Comparison of ENCODE assay signal across 32 cellular contexts in genomic region chr2:168155036-168155435, GRCh38.
DNase-seq lines count a peak whose midpoint lies in the region; ATAC-seq, FAIRE-seq and TF ChIP-seq lines count a peak whose summit lies in the region.
"Had no signal": no experiment of that assay in that cellular context is flagged by ENCODE, and none has a peak within 500 bp of the region (broad histone marks: within the 10 kb centered on the region; RNA-seq: fewer than 3 reads in every experiment).

No MANE protein-coding gene starts in this region.

- peak overlapping the region; percentile 6 for H3K27ac Mint-ChIP-seq in central memory CD8-positive, alpha-beta T cell (ENCODE audit: low read depth)
- H3K27ac Mint-ChIP-seq in progenitor cell of endocrine pancreas = peak overlapping the region; percentile 54
- H3K27ac Mint-ChIP-seq: CD8-positive, alpha-beta T cell; dendritic cell treated with granulocyte-macrophage colony-stimulating factor and Interleukin-4, amounts not matched to agents 40 ng/mL and 50 ng/mL, for 4 days; stimulated activated naive CD8-positive, alpha-beta T cell treated with anti-CD3 and anti-CD28 coated beads, Interleukin-15, Interleukin-2, amounts not matched to agents 100 ng/mL and 50 ng/mL, for 24 hours; T-helper 17 cell had no signal

- ATAC-seq in central memory CD8-positive, alpha-beta T cell (replicated peaks; ENCODE audit: extremely low read depth, poor library complexity, severe bottlenecking) = no peak
- ATAC-seq in right cardiac atrium = peak; percentile 37 to 58
- ATAC-seq in GM19351 (IDR thresholded peaks at IDR 0.05; ENCODE audit: unreplicated experiment) = no peak
- ATAC-seq: activated naive CD8-positive, alpha-beta T cell treated with anti-CD3 and anti-CD28 coated beads, Interleukin-2, amount 50 U/mL, for 24 hours; CD8-positive, alpha-beta T cell; T-helper 17 cell had no signal

- 55% methylated on average over 3 of the region's 3 CpGs for WGBS in right cardiac atrium

- peaks cover 13% of the 10 kb centered on the region for H3K36me3 Mint-ChIP-seq in central memory CD8-positive, alpha-beta T cell (ENCODE audit: insufficient read depth)
- peaks cover 10% of the 10 kb centered on the region for H3K36me3 Mint-ChIP-seq in progenitor cell of endocrine pancreas (ENCODE audit: insufficient read depth)

- H3K27ac ChIP-seq in right cardiac atrium (ENCODE audit: low read length) = no peak overlapping the region
- H3K27ac ChIP-seq: ovary, testis had no signal

- TF ChIP-seq CTCF in progenitor cell of endocrine pancreas (IDR thresholded peaks at IDR 0.05; ENCODE audit: unreplicated experiment) = no peak

- no peak overlapping the region for H3K4me3 Mint-ChIP-seq in central memory CD8-positive, alpha-beta T cell
- no peak overlapping the region for H3K4me3 Mint-ChIP-seq in progenitor cell of endocrine pancreas (ENCODE audit: low read depth)
- H3K4me3 Mint-ChIP-seq: activated naive CD8-positive, alpha-beta T cell treated with anti-CD3 and anti-CD28 coated beads, Interleukin-2, amount 50 U/mL, for 24 hours; CD8-positive, alpha-beta T cell; dendritic cell treated with granulocyte-macrophage colony-stimulating factor and Interleukin-4, amounts not matched to agents 40 ng/mL and 50 ng/mL, for 4 days; IgD-negative memory B cell; neural crest cell; stimulated activated naive CD8-positive, alpha-beta T cell treated with anti-CD3 and anti-CD28 coated beads, Interleukin-15, Interleukin-2, amounts not matched to agents 100 ng/mL and 50 ng/mL, for 24 hours; T-helper 17 cell had no signal

- H3K27me3 Mint-ChIP-seq in central memory CD8-positive, alpha-beta T cell = no peaks in the 10 kb centered on the region
- no peaks in the 10 kb centered on the region for H3K27me3 Mint-ChIP-seq in progenitor cell of endocrine pancreas
- H3K27me3 Mint-ChIP-seq: activated naive CD8-positive, alpha-beta T cell treated with anti-CD3 and anti-CD28 coated beads, Interleukin-2, amount 50 U/mL, for 24 hours; dendritic cell treated with granulocyte-macrophage colony-stimulating factor and Interleukin-4, amounts not matched to agents 40 ng/mL and 50 ng/mL, for 4 days; IgD-negative memory B cell; stimulated activated naive CD8-positive, alpha-beta T cell treated with anti-CD3 and anti-CD28 coated beads, Interleukin-15, Interleukin-2, amounts not matched to agents 100 ng/mL and 50 ng/mL, for 24 hours; T-helper 17 cell had no signal

- no peaks in the 10 kb centered on the region for H3K27me3 ChIP-seq in right cardiac atrium (ENCODE audit: control insufficient read depth, insufficient read depth)
- H3K27me3 ChIP-seq: ovary, spleen, testis had no signal

- FAIRE-seq in RCC 7860 (lab: Jason Lieb, UNC) = no peak
- FAIRE-seq: GM18507, TTC549 had no signal

- intact Hi-C loops in right cardiac atrium (cut with DNase I) = loop anchor here in 1 of 4 donors (10.0 kb wide), 1 partner anchor 160 kb away; no protein-coding TSS in a partner anchor

- H3K4me1 Mint-ChIP-seq in central memory CD8-positive, alpha-beta T cell = peaks cover 48% of the 10 kb centered on the region
- peaks cover 6% of the 10 kb centered on the region for H3K4me1 Mint-ChIP-seq in progenitor cell of endocrine pancreas (ENCODE audit: low read depth)

- H3K4me1 ChIP-seq in right cardiac atrium (ENCODE audit: control insufficient read depth, insufficient read depth, low read length) = peaks cover 2% of the 10 kb centered on the region

- no peak overlapping the region for H3K4me3 ChIP-seq in right cardiac atrium (ENCODE audit: low read length)
- H3K4me3 ChIP-seq: ovary, spleen, testis had no signal

- no peaks in the 10 kb centered on the region for H3K9me3 ChIP-seq in right cardiac atrium (ENCODE audit: control insufficient read depth, low read length)
- H3K9me3 ChIP-seq: ovary, spleen, testis had no signal

- H3K9me3 Mint-ChIP-seq in central memory CD8-positive, alpha-beta T cell = no peaks in the 10 kb centered on the region
- H3K9me3 Mint-ChIP-seq in progenitor cell of endocrine pancreas (ENCODE audit: low read depth) = no peaks in the 10 kb centered on the region
- H3K9me3 Mint-ChIP-seq: activated naive CD8-positive, alpha-beta T cell treated with anti-CD3 and anti-CD28 coated beads, Interleukin-2, amount 50 U/mL, for 24 hours; CD8-positive, alpha-beta T cell; dendritic cell treated with granulocyte-macrophage colony-stimulating factor and Interleukin-4, amounts not matched to agents 40 ng/mL and 50 ng/mL, for 4 days; IgD-negative memory B cell; neural crest cell; stimulated activated naive CD8-positive, alpha-beta T cell treated with anti-CD3 and anti-CD28 coated beads, Interleukin-15, Interleukin-2, amounts not matched to agents 100 ng/mL and 50 ng/mL, for 24 hours had no signal

- DNase-seq in NCI-H82 (lab: John Stamatoyannopoulos, UW) = peak; percentile 73
- DNase-seq in NCI-H82 treated with DMSO at 0.1 percent for 48 hours (lab: John Stamatoyannopoulos, UW; ENCODE audit: unreplicated experiment) = no peak
- no peak for DNase-seq in central memory CD8-positive, alpha-beta T cell (ENCODE audit: low spot score in 2 of 2)
- no peak for DNase-seq in right cardiac atrium
- DNase-seq in progenitor cell of endocrine pancreas (ENCODE audit: low spot score, unreplicated experiment) = no peak
- no peak for DNase-seq in AML-193 (lab: John Stamatoyannopoulos, UW)
- no peak for DNase-seq in RCC 7860 (ENCODE audit: low spot score)
- DNase-seq: 8988T; activated CD4-positive, alpha-beta T cell treated with anti-CD3 and anti-CD28 coated beads, Interleukin-2, amount 50 U/mL, for 4 hours; activated CD4-positive, CD25-positive, alpha-beta regulatory T cell; activated naive CD4-positive, alpha-beta T cell; activated naive CD8-positive, alpha-beta T cell treated with anti-CD3 and anti-CD28 coated beads, Interleukin-2, amount 50 U/mL, for 24 hours; caudate nucleus; CD8-positive, alpha-beta T cell; GOT3; NCI-H1092 treated with DMSO at 0.1 percent for 48 hours; NCI-H187; NCI-H510A treated with DMSO at 0.1 percent for 48 hours; ovary; retina; spleen; stimulated activated CD4-positive, alpha-beta T cell treated with anti-CD3 and anti-CD28 coated beads, Interleukin-2, amount 100 ng/mL, for 24 hours; stimulated activated CD8-positive, alpha-beta memory T cell treated with anti-CD3 and anti-CD28 coated beads, Interleukin-4, amount 100 ng/mL, for 48 hours; T-helper 17 cell; testis had no signal

Comparison
In these comparisons a context has a peak if more than half of its experiments do, and no peak if none do; other contexts are left out.
1. ATAC-seq: peak in right cardiac atrium (2 of 2); none in central memory CD8-positive, alpha-beta T cell (single experiment) and GM19351 (single experiment).